ENCODE assay signal across 1 cellular context in genomic region chr3:50405249-50405648, GRCh38.
TF ChIP-seq lines count a peak whose summit lies in the region.

No MANE protein-coding gene starts in this region.

TF ChIP-seq in HCT116, 20 proteins besides CTCF, POLR2A, EP300 and RAD21 (continued from another document):
- TF ChIP-seq REST (IDR thresholded peaks at IDR 0.05; ENCODE audit: low read depth) (peak; percentile 86), SIN3A (IDR thresholded peaks at IDR 0.05; ENCODE audit: low read depth) (no peak)
